In the genomic region with DNA sequence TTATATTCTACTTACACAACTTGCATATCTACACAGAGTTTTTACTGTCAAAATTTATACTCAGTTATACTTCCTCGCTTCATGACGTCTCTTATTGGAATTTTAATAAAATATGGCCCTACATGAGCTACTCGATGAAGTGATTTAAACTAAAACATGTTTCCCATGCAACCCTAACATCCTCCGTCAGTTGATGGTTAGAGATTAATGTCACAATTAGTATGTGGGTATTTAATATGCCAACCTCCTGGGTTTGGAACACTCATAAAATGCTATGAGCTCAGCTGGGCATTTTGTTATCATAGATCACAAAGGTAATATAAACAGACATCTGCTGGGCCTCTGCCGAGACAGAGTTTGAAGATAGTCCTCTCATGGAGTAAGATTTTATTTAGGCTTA, we compare ENCODE assay signal across 32 cellular contexts.
"Had no signal": no experiment of that assay in that cellular context is flagged by ENCODE, and none has a peak within 500 bp of the region (broad histone marks: within the 10 kb centered on the region; RNA-seq: fewer than 3 reads in every experiment).

No MANE protein-coding gene starts in this region.

- H3K27ac Mint-ChIP-seq: activated CD4-positive, alpha-beta T cell treated with anti-CD3 and anti-CD28 coated beads, Interleukin-2, amount 10 ng/mL, durations not matched to agents 24 days and 14 days; activated CD8-positive, alpha-beta T cell treated with anti-CD3 and anti-CD28 coated beads for 36 hours; activated naive CD8-positive, alpha-beta T cell treated with anti-CD3 and anti-CD28 coated beads for 36 hours; activated T-cell treated with anti-CD3 and anti-CD28 coated beads, Interleukin-2, amount 50 U/mL, for 72 hours; activated T-helper 17 cell treated with anti-CD3 and anti-CD28 coated beads, Interleukin-2, amount 50 U/mL, for 72 hours; T-cell; T-helper 17 cell had no signal

- H3K27me3 Mint-ChIP-seq: activated CD4-positive, alpha-beta T cell treated with anti-CD3 and anti-CD28 coated beads, Interleukin-2, amount 10 ng/mL, durations not matched to agents 24 days and 14 days; activated CD8-positive, alpha-beta T cell treated with anti-CD3 and anti-CD28 coated beads for 36 hours; activated T-helper 17 cell treated with anti-CD3 and anti-CD28 coated beads, Interleukin-2, amount 50 U/mL, for 72 hours; T-helper 17 cell had no signal

- H3K9me3 Mint-ChIP-seq: activated CD4-positive, alpha-beta T cell treated with anti-CD3 and anti-CD28 coated beads, Interleukin-2, amount 10 ng/mL, durations not matched to agents 24 days and 14 days; activated CD8-positive, alpha-beta T cell treated with anti-CD3 and anti-CD28 coated beads for 36 hours; activated naive CD8-positive, alpha-beta T cell treated with anti-CD3 and anti-CD28 coated beads for 36 hours had no signal

- H3K4me1 Mint-ChIP-seq: activated CD4-positive, alpha-beta T cell treated with anti-CD3 and anti-CD28 coated beads, Interleukin-2, amount 10 ng/mL, durations not matched to agents 24 days and 14 days; activated naive CD8-positive, alpha-beta T cell treated with anti-CD3 and anti-CD28 coated beads for 36 hours; activated T-helper 17 cell treated with anti-CD3 and anti-CD28 coated beads, Interleukin-2, amount 50 U/mL, for 72 hours; T-cell; T-helper 17 cell had no signal

- H3K36me3 Mint-ChIP-seq: activated naive CD8-positive, alpha-beta T cell treated with anti-CD3 and anti-CD28 coated beads for 36 hours; T-cell had no signal

- H3K4me3 Mint-ChIP-seq: activated CD4-positive, alpha-beta T cell treated with anti-CD3 and anti-CD28 coated beads, Interleukin-2, amount 10 ng/mL, durations not matched to agents 24 days and 14 days; activated CD8-positive, alpha-beta T cell treated with anti-CD3 and anti-CD28 coated beads for 36 hours; activated naive CD8-positive, alpha-beta T cell treated with anti-CD3 and anti-CD28 coated beads for 36 hours; activated T-cell treated with anti-CD3 and anti-CD28 coated beads, Interleukin-2, amount 50 U/mL, for 72 hours; activated T-helper 17 cell treated with anti-CD3 and anti-CD28 coated beads, Interleukin-2, amount 50 U/mL, for 72 hours; T-cell; T-helper 17 cell had no signal

- ATAC-seq: activated CD8-positive, alpha-beta T cell treated with anti-CD3 and anti-CD28 coated beads for 36 hours; activated T-cell treated with anti-CD3 and anti-CD28 coated beads, Interleukin-2, amount 50 U/mL, for 72 hours; activated T-helper 17 cell treated with anti-CD3 and anti-CD28 coated beads, Interleukin-2, amount 50 U/mL, for 72 hours; body of pancreas; Panc1; T-cell; T-helper 17 cell had no signal

- DNase-seq: activated CD4-positive, alpha-beta T cell treated with anti-CD3 and anti-CD28 coated beads, Interleukin-2, amount 10 ng/mL, durations not matched to agents 24 days and 14 days; activated CD4-positive, alpha-beta T cell treated with anti-CD3 and anti-CD28 coated beads, Interleukin-2, amount 50 U/mL, for 4 hours; activated CD4-positive, CD25-positive, alpha-beta regulatory T cell; activated CD8-positive, alpha-beta T cell treated with anti-CD3 and anti-CD28 coated beads for 36 hours; activated effector memory CD4-positive, alpha-beta T cell treated with anti-CD3 and anti-CD28 coated beads, Interleukin-2, amount 50 U/mL, for 16 hours; activated naive CD4-positive, alpha-beta T cell; activated naive CD4-positive, alpha-beta T cell treated with anti-CD3 and anti-CD28 coated beads, Interleukin-2, amount 50 U/mL, for 16 hours; activated naive CD8-positive, alpha-beta T cell treated with anti-CD3 and anti-CD28 coated beads for 36 hours; activated T-cell treated with anti-CD3 and anti-CD28 coated beads, Interleukin-2, amount 50 U/mL, for 1 hour; activated T-cell treated with anti-CD3 and anti-CD28 coated beads, Interleukin-2, amount 50 U/mL, for 72 hours; amygdala; body of pancreas; MG63; NCI-H1092; NCI-H1417; NCI-H146; NCI-H187; NCI-H2029 treated with DMSO at 0.1 percent for 48 hours; NCI-H2107; NCI-H2171; NCI-H446; NCI-H510A treated with DMSO at 0.1 percent for 48 hours; NCI-H526 treated with DMSO at 0.1 percent for 48 hours; NCI-H82; SHP77; SJCRH30; T-cell; T-helper 17 cell; T-helper 9 cell; WERI-Rb-1 had no signal
